1 cellular context compared by ENCODE assay signal in the genomic region with DNA sequence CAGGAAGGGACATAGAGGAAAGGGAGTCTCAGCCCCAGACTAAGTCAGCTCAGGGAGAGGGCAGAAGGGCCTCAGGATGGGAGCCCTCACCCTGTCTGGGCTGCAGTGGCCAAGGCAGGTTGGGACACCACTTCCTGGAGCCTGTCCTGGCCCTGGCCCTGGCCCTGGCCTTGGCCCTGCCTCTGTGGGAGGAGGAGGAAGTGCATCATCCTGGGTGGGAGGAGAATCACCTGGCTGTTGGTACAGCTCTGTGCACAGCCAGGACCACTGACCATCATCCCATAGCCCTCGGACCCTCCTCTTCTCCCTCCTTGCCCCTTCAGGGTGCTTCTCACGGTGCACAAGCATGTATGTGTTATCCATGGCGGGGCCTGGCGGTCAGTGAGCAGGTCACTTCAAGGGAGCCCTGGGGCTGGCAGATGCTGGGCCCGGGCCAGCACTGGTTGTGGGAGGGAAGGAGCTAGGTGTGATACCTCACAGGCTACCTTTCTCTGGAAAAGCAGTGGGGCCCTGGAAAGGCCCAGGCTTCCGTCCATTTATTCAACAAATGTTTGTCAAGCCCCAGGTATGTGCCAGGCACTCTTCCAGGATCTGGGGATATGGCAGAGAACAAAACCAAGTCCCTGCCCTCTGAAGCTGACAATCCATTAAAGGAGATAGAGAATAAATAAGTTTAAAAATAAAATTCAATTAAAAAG.
TF ChIP-seq lines count a peak whose summit lies in the region.

No MANE protein-coding gene starts in this region.

TF ChIP-seq in HepG2, 621 proteins besides CTCF, POLR2A, EP300 and RAD21 (continued from another document and continues in another):
- TF ChIP-seq ZSCAN31 (CRISPR knock-in tag; IDR thresholded peaks at IDR 0.05; ENCODE audit: low read depth), result no peak
- TF ChIP-seq, protein P1, sequence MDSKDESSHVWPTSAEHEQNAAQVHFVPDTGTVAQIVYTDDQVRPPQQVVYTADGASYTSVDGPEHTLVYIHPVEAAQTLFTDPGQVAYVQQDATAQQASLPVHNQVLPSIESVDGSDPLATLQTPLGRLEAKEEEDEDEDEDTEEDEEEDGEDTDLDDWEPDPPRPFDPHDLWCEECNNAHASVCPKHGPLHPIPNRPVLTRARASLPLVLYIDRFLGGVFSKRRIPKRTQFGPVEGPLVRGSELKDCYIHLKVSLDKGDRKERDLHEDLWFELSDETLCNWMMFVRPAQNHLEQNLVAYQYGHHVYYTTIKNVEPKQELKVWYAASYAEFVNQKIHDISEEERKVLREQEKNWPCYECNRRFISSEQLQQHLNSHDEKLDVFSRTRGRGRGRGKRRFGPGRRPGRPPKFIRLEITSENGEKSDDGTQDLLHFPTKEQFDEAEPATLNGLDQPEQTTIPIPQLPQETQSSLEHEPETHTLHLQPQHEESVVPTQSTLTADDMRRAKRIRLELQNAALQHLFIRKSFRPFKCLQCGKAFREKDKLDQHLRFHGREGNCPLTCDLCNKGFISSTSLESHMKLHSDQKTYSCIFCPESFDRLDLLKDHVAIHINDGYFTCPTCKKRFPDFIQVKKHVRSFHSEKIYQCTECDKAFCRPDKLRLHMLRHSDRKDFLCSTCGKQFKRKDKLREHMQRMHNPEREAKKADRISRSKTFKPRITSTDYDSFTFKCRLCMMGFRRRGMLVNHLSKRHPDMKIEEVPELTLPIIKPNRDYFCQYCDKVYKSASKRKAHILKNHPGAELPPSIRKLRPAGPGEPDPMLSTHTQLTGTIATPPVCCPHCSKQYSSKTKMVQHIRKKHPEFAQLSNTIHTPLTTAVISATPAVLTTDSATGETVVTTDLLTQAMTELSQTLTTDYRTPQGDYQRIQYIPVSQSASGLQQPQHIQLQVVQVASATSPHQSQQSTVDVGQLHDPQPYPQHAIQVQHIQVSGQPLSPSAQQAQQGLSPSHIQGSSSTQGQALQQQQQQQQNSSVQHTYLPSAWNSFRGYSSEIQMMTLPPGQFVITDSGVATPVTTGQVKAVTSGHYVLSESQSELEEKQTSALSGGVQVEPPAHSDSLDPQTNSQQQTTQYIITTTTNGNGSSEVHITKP (CRISPR knock-in tag; IDR thresholded peaks at IDR 0.05; ENCODE audit: low read depth), result no peak
- TF ChIP-seq ZNF605 (CRISPR knock-in tag; IDR thresholded peaks at IDR 0.05), result no peak
- TF ChIP-seq NFIC (IDR thresholded peaks at IDR 0.05; ENCODE audit: low read length), result no peak
- TF ChIP-seq, protein P2, sequence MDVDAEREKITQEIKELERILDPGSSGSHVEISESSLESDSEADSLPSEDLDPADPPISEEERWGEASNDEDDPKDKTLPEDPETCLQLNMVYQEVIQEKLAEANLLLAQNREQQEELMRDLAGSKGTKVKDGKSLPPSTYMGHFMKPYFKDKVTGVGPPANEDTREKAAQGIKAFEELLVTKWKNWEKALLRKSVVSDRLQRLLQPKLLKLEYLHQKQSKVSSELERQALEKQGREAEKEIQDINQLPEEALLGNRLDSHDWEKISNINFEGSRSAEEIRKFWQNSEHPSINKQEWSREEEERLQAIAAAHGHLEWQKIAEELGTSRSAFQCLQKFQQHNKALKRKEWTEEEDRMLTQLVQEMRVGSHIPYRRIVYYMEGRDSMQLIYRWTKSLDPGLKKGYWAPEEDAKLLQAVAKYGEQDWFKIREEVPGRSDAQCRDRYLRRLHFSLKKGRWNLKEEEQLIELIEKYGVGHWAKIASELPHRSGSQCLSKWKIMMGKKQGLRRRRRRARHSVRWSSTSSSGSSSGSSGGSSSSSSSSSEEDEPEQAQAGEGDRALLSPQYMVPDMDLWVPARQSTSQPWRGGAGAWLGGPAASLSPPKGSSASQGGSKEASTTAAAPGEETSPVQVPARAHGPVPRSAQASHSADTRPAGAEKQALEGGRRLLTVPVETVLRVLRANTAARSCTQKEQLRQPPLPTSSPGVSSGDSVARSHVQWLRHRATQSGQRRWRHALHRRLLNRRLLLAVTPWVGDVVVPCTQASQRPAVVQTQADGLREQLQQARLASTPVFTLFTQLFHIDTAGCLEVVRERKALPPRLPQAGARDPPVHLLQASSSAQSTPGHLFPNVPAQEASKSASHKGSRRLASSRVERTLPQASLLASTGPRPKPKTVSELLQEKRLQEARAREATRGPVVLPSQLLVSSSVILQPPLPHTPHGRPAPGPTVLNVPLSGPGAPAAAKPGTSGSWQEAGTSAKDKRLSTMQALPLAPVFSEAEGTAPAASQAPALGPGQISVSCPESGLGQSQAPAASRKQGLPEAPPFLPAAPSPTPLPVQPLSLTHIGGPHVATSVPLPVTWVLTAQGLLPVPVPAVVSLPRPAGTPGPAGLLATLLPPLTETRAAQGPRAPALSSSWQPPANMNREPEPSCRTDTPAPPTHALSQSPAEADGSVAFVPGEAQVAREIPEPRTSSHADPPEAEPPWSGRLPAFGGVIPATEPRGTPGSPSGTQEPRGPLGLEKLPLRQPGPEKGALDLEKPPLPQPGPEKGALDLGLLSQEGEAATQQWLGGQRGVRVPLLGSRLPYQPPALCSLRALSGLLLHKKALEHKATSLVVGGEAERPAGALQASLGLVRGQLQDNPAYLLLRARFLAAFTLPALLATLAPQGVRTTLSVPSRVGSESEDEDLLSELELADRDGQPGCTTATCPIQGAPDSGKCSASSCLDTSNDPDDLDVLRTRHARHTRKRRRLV (CRISPR knock-in tag; IDR thresholded peaks at IDR 0.05), result no peak
- no peak for TF ChIP-seq HHEX (CRISPR knock-in tag; IDR thresholded peaks at IDR 0.05)
- no peak for TF ChIP-seq ZNF720 (CRISPR knock-in tag; IDR thresholded peaks at IDR 0.05)
- TF ChIP-seq ZNF317 (CRISPR knock-in tag; IDR thresholded peaks at IDR 0.05), result no peak
- TF ChIP-seq, protein P3, sequence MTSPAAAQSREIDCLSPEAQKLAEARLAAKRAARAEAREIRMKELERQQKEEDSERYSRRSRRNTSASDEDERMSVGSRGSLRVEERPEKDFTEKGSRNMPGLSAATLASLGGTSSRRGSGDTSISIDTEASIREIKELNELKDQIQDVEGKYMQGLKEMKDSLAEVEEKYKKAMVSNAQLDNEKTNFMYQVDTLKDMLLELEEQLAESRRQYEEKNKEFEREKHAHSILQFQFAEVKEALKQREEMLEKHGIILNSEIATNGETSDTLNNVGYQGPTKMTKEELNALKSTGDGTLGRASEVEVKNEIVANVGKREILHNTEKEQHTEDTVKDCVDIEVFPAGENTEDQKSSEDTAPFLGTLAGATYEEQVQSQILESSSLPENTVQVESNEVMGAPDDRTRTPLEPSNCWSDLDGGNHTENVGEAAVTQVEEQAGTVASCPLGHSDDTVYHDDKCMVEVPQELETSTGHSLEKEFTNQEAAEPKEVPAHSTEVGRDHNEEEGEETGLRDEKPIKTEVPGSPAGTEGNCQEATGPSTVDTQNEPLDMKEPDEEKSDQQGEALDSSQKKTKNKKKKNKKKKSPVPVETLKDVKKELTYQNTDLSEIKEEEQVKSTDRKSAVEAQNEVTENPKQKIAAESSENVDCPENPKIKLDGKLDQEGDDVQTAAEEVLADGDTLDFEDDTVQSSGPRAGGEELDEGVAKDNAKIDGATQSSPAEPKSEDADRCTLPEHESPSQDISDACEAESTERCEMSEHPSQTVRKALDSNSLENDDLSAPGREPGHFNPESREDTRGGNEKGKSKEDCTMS (CRISPR knock-in tag; conservative IDR thresholded peaks at IDR 0.05), result no peak
- TF ChIP-seq NFIB (CRISPR knock-in tag; IDR thresholded peaks at IDR 0.05; ENCODE audit: borderline replicate concordance), result no peak
- no peak for TF ChIP-seq FOXA1 (IDR thresholded peaks at IDR 0.05)
- TF ChIP-seq FOXA1 (CRISPR knock-in tag; IDR thresholded peaks at IDR 0.05), result peak; percentile 21; the same call in 1 of the 2 replicates
- no peak for TF ChIP-seq ZNF124 (CRISPR knock-in tag; IDR thresholded peaks at IDR 0.05)
- TF ChIP-seq ZNF660 (CRISPR knock-in tag; IDR thresholded peaks at IDR 0.05; ENCODE audit: borderline replicate concordance, low read depth), result no peak
- TF ChIP-seq ZSCAN30 (CRISPR knock-in tag; IDR thresholded peaks at IDR 0.05), result no peak
- TF ChIP-seq ZNF446 (CRISPR knock-in tag; IDR thresholded peaks at IDR 0.05), result no peak
- peak; percentile 86 for TF ChIP-seq RXRB (CRISPR knock-in tag; IDR thresholded peaks at IDR 0.05; ENCODE audit: borderline replicate concordance)
- TF ChIP-seq ZNF567 (CRISPR knock-in tag; IDR thresholded peaks at IDR 0.05; ENCODE audit: borderline replicate concordance), result no peak
- peak; percentile 42; the same call in 1 of the 2 replicates for TF ChIP-seq FOXA3 (CRISPR knock-in tag; IDR thresholded peaks at IDR 0.05)
- TF ChIP-seq, protein P4, sequence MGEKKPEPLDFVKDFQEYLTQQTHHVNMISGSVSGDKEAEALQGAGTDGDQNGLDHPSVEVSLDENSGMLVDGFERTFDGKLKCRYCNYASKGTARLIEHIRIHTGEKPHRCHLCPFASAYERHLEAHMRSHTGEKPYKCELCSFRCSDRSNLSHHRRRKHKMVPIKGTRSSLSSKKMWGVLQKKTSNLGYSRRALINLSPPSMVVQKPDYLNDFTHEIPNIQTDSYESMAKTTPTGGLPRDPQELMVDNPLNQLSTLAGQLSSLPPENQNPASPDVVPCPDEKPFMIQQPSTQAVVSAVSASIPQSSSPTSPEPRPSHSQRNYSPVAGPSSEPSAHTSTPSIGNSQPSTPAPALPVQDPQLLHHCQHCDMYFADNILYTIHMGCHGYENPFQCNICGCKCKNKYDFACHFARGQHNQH (CRISPR knock-in tag; IDR thresholded peaks at IDR 0.05), result peak; percentile 54; the same call in 1 of the 2 replicates
- no peak for TF ChIP-seq ZNF878 (CRISPR knock-in tag; IDR thresholded peaks at IDR 0.05)
- TF ChIP-seq ZNF598 (CRISPR knock-in tag; IDR thresholded peaks at IDR 0.05; ENCODE audit: borderline replicate concordance), result no peak
- TF ChIP-seq ESRRA (CRISPR knock-in tag; IDR thresholded peaks at IDR 0.05; ENCODE audit: low read depth), result no peak
- TF ChIP-seq KAT8 (CRISPR knock-in tag; IDR thresholded peaks at IDR 0.05), result peak; percentile 52; the same call in 1 of the 2 replicates
- no peak for TF ChIP-seq NAIF1 (CRISPR knock-in tag; IDR thresholded peaks at IDR 0.05; ENCODE audit: borderline replicate concordance)
- TF ChIP-seq GLI4 (CRISPR knock-in tag; IDR thresholded peaks at IDR 0.05; ENCODE audit: borderline replicate concordance), result no peak
- TF ChIP-seq, protein P5, sequence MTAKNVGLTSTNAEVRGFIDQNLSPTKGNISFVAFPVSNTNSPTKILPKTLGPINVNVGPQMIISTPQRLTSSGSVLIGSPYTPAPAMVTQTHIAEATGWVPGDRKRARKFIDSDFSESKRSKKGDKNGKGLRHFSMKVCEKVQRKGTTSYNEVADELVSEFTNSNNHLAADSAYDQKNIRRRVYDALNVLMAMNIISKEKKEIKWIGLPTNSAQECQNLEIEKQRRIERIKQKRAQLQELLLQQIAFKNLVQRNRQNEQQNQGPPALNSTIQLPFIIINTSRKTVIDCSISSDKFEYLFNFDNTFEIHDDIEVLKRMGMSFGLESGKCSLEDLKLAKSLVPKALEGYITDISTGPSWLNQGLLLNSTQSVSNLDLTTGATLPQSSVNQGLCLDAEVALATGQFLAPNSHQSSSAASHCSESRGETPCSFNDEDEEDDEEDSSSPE (CRISPR knock-in tag; IDR thresholded peaks at IDR 0.05), result no peak
- no peak for TF ChIP-seq FOXO1 (CRISPR knock-in tag; IDR thresholded peaks at IDR 0.05)
- TF ChIP-seq ZNF839 (CRISPR knock-in tag; IDR thresholded peaks at IDR 0.05; ENCODE audit: borderline replicate concordance), result no peak
- TF ChIP-seq, protein P6, sequence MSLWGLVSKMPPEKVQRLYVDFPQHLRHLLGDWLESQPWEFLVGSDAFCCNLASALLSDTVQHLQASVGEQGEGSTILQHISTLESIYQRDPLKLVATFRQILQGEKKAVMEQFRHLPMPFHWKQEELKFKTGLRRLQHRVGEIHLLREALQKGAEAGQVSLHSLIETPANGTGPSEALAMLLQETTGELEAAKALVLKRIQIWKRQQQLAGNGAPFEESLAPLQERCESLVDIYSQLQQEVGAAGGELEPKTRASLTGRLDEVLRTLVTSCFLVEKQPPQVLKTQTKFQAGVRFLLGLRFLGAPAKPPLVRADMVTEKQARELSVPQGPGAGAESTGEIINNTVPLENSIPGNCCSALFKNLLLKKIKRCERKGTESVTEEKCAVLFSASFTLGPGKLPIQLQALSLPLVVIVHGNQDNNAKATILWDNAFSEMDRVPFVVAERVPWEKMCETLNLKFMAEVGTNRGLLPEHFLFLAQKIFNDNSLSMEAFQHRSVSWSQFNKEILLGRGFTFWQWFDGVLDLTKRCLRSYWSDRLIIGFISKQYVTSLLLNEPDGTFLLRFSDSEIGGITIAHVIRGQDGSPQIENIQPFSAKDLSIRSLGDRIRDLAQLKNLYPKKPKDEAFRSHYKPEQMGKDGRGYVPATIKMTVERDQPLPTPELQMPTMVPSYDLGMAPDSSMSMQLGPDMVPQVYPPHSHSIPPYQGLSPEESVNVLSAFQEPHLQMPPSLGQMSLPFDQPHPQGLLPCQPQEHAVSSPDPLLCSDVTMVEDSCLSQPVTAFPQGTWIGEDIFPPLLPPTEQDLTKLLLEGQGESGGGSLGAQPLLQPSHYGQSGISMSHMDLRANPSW (CRISPR knock-in tag; IDR thresholded peaks at IDR 0.05; ENCODE audit: borderline replicate concordance), result no peak
- TF ChIP-seq NR2C2 (CRISPR knock-in tag; IDR thresholded peaks at IDR 0.05; ENCODE audit: borderline replicate concordance), result 0 out of 2 replicates have a peak, but pooled peaks have one; percentile 31
- TF ChIP-seq NFKBIZ (CRISPR knock-in tag; IDR thresholded peaks at IDR 0.05), result no peak
- TF ChIP-seq, protein P7, sequence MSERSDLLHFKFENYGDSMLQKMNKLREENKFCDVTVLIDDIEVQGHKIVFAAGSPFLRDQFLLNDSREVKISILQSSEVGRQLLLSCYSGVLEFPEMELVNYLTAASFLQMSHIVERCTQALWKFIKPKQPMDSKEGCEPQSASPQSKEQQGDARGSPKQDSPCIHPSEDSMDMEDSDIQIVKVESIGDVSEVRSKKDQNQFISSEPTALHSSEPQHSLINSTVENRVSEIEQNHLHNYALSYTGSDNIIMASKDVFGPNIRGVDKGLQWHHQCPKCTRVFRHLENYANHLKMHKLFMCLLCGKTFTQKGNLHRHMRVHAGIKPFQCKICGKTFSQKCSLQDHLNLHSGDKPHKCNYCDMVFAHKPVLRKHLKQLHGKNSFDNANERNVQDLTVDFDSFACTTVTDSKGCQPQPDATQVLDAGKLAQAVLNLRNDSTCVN (CRISPR knock-in tag; IDR thresholded peaks at IDR 0.05; ENCODE audit: borderline replicate concordance), result no peak
- TF ChIP-seq ZNF441 (CRISPR knock-in tag; IDR thresholded peaks at IDR 0.05; ENCODE audit: borderline replicate concordance), result peak; percentile 57; the same call in 1 of the 2 replicates
- TF ChIP-seq ARNTL (CRISPR knock-in tag; IDR thresholded peaks at IDR 0.05), result no peak
- TF ChIP-seq, protein P8, sequence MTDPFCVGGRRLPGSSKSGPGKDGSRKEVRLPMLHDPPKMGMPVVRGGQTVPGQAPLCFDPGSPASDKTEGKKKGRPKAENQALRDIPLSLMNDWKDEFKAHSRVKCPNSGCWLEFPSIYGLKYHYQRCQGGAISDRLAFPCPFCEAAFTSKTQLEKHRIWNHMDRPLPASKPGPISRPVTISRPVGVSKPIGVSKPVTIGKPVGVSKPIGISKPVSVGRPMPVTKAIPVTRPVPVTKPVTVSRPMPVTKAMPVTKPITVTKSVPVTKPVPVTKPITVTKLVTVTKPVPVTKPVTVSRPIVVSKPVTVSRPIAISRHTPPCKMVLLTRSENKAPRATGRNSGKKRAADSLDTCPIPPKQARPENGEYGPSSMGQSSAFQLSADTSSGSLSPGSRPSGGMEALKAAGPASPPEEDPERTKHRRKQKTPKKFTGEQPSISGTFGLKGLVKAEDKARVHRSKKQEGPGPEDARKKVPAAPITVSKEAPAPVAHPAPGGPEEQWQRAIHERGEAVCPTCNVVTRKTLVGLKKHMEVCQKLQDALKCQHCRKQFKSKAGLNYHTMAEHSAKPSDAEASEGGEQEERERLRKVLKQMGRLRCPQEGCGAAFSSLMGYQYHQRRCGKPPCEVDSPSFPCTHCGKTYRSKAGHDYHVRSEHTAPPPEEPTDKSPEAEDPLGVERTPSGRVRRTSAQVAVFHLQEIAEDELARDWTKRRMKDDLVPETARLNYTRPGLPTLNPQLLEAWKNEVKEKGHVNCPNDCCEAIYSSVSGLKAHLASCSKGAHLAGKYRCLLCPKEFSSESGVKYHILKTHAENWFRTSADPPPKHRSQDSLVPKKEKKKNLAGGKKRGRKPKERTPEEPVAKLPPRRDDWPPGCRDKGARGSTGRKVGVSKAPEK (CRISPR knock-in tag; IDR thresholded peaks at IDR 0.05; ENCODE audit: borderline replicate concordance), result no peak
- no peak for TF ChIP-seq SP4 (CRISPR knock-in tag; IDR thresholded peaks at IDR 0.05)
